17 cellular contexts compared by ENCODE assay signal in the genomic region with DNA sequence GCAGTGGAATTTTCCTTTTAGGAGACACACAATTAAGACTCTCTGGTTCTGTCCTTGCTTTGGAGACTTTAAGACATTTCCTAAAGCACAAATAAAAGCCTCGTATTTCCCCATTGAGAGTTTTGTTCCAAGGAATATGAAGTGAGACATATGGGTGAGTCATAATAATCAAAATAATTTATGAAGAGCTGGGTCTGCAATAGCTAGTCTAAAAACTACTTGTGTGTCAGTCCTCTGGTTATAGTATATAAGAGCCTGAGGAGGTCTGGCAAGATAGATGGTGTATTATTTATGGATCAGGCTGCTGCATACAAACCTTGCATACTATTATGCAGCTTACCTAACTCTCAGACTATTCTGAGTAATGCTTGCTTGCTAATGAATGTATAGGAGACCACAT.
A peak's percentile ranks its signal among the peaks of the same experiment; 100 is the strongest.
DNase-seq lines count a peak whose midpoint lies in the region; ATAC-seq and TF ChIP-seq lines count a peak whose summit lies in the region.
"Had no signal": no experiment of that assay in that cellular context is flagged by ENCODE, and none has a peak within 500 bp of the region (broad histone marks: within the 10 kb centered on the region; RNA-seq: fewer than 3 reads in every experiment).

No MANE protein-coding gene starts in this region.

- no peak overlapping the region for H3K4me3 Mint-ChIP-seq in H9
- no peak overlapping the region for H3K4me3 Mint-ChIP-seq in Calu3 (ENCODE audit: low read depth, unreplicated experiment)
- H3K4me3 Mint-ChIP-seq: activated CD4-positive, alpha-beta T cell treated with anti-CD3 and anti-CD28 coated beads, Interleukin-2, amount 10 ng/mL, durations not matched to agents 7 days and 5 days; activated naive CD8-positive, alpha-beta T cell treated with anti-CD3 and anti-CD28 coated beads, Interleukin-2, amount 50 U/mL, for 24 hours; memory B cell had no signal

- H3K18ac ChIP-seq in H9 (ENCODE audit: insufficient read length, low read depth, low read length) = no peak overlapping the region

- H4K20me1 ChIP-seq in H9 (ENCODE audit: control insufficient read depth, insufficient read depth, insufficient read length) = no peaks in the 10 kb centered on the region

- H3K23ac ChIP-seq in H9 (ENCODE audit: insufficient read length, low read depth, low read length) = no peak overlapping the region

- no peak overlapping the region for H3K4ac ChIP-seq in H9 (ENCODE audit: low read depth, low read length)

- no peak overlapping the region for H4K8ac ChIP-seq in H9 (replicated peaks; ENCODE audit: insufficient read length, low read depth, low read length)

- no peak for DNase-seq in H9
- peak; percentile 3 for DNase-seq in hepatic stellate cell (ENCODE audit: low spot score)
- no peak for DNase-seq in NCI-H524 treated with DMSO at 0.1 percent for 48 hours (lab: John Stamatoyannopoulos, UW)
- DNase-seq in gastrocnemius medialis = no peak
- no peak for DNase-seq in Calu3
- DNase-seq in ovary = no peak
- DNase-seq: activated CD4-positive, alpha-beta T cell treated with anti-CD3 and anti-CD28 coated beads, Interleukin-2, amount 10 ng/mL, durations not matched to agents 7 days and 5 days; activated naive CD8-positive, alpha-beta T cell treated with anti-CD3 and anti-CD28 coated beads, Interleukin-2, amount 50 U/mL, for 24 hours; brain microvascular endothelial cell; DMS79; left cardiac atrium; right cardiac atrium had no signal

- in situ Hi-C loops in gastrocnemius medialis (cut with MboI; ENCODE audit: low sequenced_read_pairs in 4 of 4) = no loop called here

- TF ChIP-seq POLR2A in gastrocnemius medialis (IDR thresholded peaks at IDR 0.05) (no peak), ovary (IDR thresholded peaks at IDR 0.05) (no peak)

- H2BK20ac ChIP-seq in H9 (ENCODE audit: low read depth, low read length, poor library complexity, severe bottlenecking) = no peak overlapping the region

- no CpG with 5 or more reads among the region's 1 CpG for WGBS in H9 (ENCODE audit: extremely low coverage, insufficient read length, low lambda C conversion rate)
- 35 to 49% (median 43%) methylated on average over 1 of the region's 1 CpG for WGBS in ovary, 3 donors

- H3K9ac ChIP-seq in H9 (ENCODE audit: extremely low read depth, insufficient read length, low read length) = no peak overlapping the region

- no peak overlapping the region for H2AFZ ChIP-seq in H9 (ENCODE audit: low read length)

- H3K27ac ChIP-seq in H9 (ENCODE audit: insufficient read length, low read depth, low read length) = no peak overlapping the region
- no peak overlapping the region for H3K27ac ChIP-seq in gastrocnemius medialis
- no peak overlapping the region for H3K27ac ChIP-seq in ovary
- H3K27ac ChIP-seq: brain microvascular endothelial cell, HL-60, thoracic aorta had no signal

- H3K9me3 Mint-ChIP-seq in H9 (no peaks in the 10 kb centered on the region), Calu3 (ENCODE audit: low read depth, unreplicated experiment) (no peaks in the 10 kb centered on the region)
- H3K9me3 Mint-ChIP-seq: activated CD4-positive, alpha-beta T cell treated with anti-CD3 and anti-CD28 coated beads, Interleukin-2, amount 10 ng/mL, durations not matched to agents 7 days and 5 days; activated naive CD8-positive, alpha-beta T cell treated with anti-CD3 and anti-CD28 coated beads, Interleukin-2, amount 50 U/mL, for 24 hours; activated T-helper 2 cell treated with anti-CD3 and anti-CD28 coated beads, Interferon-gamma antibody, Interleukin-2, Interleukin-4, amounts not matched to agents 10 μg/mL and 5 μg/mL and 100 μg/mL, durations not matched to agents 14 hours and 24 hours and 36 hours; memory B cell had no signal

- peak overlapping the region in 2 of 3 experiments; percentile 7 to 22; a peak in 3 of 7 replicates for H3K27ac Mint-ChIP-seq in H9
- H3K27ac Mint-ChIP-seq in Calu3 (ENCODE audit: unreplicated experiment) = no peak overlapping the region
- H3K27ac Mint-ChIP-seq: activated CD4-positive, alpha-beta T cell treated with anti-CD3 and anti-CD28 coated beads, Interleukin-2, amount 10 ng/mL, durations not matched to agents 7 days and 5 days; activated naive CD8-positive, alpha-beta T cell treated with anti-CD3 and anti-CD28 coated beads, Interleukin-2, amount 50 U/mL, for 24 hours; activated T-helper 2 cell treated with anti-CD3 and anti-CD28 coated beads, Interferon-gamma antibody, Interleukin-2, Interleukin-4, amounts not matched to agents 10 μg/mL and 5 μg/mL and 100 μg/mL, durations not matched to agents 14 hours and 24 hours and 36 hours; memory B cell had no signal

- H3K36me3 ChIP-seq in gastrocnemius medialis (no peaks in the 10 kb centered on the region), ovary (no peaks in the 10 kb centered on the region)
- H3K36me3 ChIP-seq: brain microvascular endothelial cell, thoracic aorta had no signal

- H3K4me1 Mint-ChIP-seq in H9 (peaks cover 33 to 37% of the 10 kb centered on the region in 2 experiments), Calu3 (ENCODE audit: low read depth, unreplicated experiment) (no peaks in the 10 kb centered on the region)
- H3K4me1 Mint-ChIP-seq: activated CD4-positive, alpha-beta T cell treated with anti-CD3 and anti-CD28 coated beads, Interleukin-2, amount 10 ng/mL, durations not matched to agents 7 days and 5 days; memory B cell had no signal

- TF ChIP-seq EP300 in ovary (IDR thresholded peaks at IDR 0.05) = no peak

- intact Hi-C loops in gastrocnemius medialis (cut with DNase I; ENCODE audit: low total_unique reads) = no loop called here
- intact Hi-C loops in Calu3 (cut with micrococcal nuclease; ENCODE audit: unreplicated experiment) = no loop called here
- intact Hi-C loops in ovary (cut with DNase I) = no loop called here

- H2BK12ac ChIP-seq in H9 (ENCODE audit: insufficient read length, low read depth, low read length) = no peak overlapping the region

- H2BK5ac ChIP-seq in H9 (ENCODE audit: insufficient read length, low read length) = no peak overlapping the region

- no peak overlapping the region for H3K56ac ChIP-seq in H9 (ENCODE audit: insufficient read length, low read depth, low read length)

- H3T11ph ChIP-seq in H9 (ENCODE audit: low read length) = no peak overlapping the region

- H3K4me2 ChIP-seq in H9 (ENCODE audit: insufficient read depth, insufficient read length, low read length) = no peak overlapping the region

- peaks cover 4% of the 10 kb centered on the region for H3K4me1 ChIP-seq in H9 (ENCODE audit: insufficient read depth, low read length)
- H3K4me1 ChIP-seq in gastrocnemius medialis = no peaks in the 10 kb centered on the region
- no peaks in the 10 kb centered on the region for H3K4me1 ChIP-seq in ovary (ENCODE audit: insufficient read depth)

- no peaks in the 10 kb centered on the region for H3K79me2 ChIP-seq in H9 (ENCODE audit: insufficient read depth, low read length)

- H2BK120ac ChIP-seq in H9 (ENCODE audit: low read depth, low read length, poor library complexity, severe bottlenecking) = no peak overlapping the region

- no peak overlapping the region for H4K5ac ChIP-seq in H9 (ENCODE audit: insufficient read length, low read depth, low read length)

- H3K14ac ChIP-seq in H9 (ENCODE audit: insufficient read depth, low read length) = no peak overlapping the region

- H3K4me3 ChIP-seq in gastrocnemius medialis (no peak overlapping the region), ovary (no peak overlapping the region)
- H3K4me3 ChIP-seq: thoracic aorta had no signal

- no peaks in the 10 kb centered on the region for H3K27me3 ChIP-seq in H9 (ENCODE audit: insufficient read depth, low read length)
- no peaks in the 10 kb centered on the region for H3K27me3 ChIP-seq in gastrocnemius medialis
- no peaks in the 10 kb centered on the region for H3K27me3 ChIP-seq in ovary
- H3K27me3 ChIP-seq: brain microvascular endothelial cell had no signal

- no peaks in the 10 kb centered on the region for H3K27me3 Mint-ChIP-seq in H9 (ENCODE audit: low read depth)
- no peaks in the 10 kb centered on the region for H3K27me3 Mint-ChIP-seq in Calu3 (ENCODE audit: unreplicated experiment)
- H3K27me3 Mint-ChIP-seq: activated naive CD8-positive, alpha-beta T cell treated with anti-CD3 and anti-CD28 coated beads, Interleukin-2, amount 50 U/mL, for 24 hours; memory B cell had no signal

- ATAC-seq in SK-N-SH treated with all-trans-retinoic acid at 6 μM for 48 hours (peak; percentile 69), gastrocnemius medialis (no peak)
- ATAC-seq: activated naive CD8-positive, alpha-beta T cell treated with anti-CD3 and anti-CD28 coated beads, Interleukin-2, amount 50 U/mL, for 24 hours; left cardiac atrium; right cardiac atrium had no signal

- CTCF ChIA-PET in Calu3 (lab: Charles Lee) = no interaction called here

- no peaks in the 10 kb centered on the region for H3K79me1 ChIP-seq in H9 (ENCODE audit: insufficient read depth, low read depth, low read length, poor library complexity, severe bottlenecking)

- no peaks in the 10 kb centered on the region for H3K23me2 ChIP-seq in H9 (ENCODE audit: insufficient read length, low read depth, low read length, poor library complexity, severe bottlenecking)

- H2AK5ac ChIP-seq in H9 (ENCODE audit: insufficient read length, low read length) = no peak overlapping the region

- H3K9me3 ChIP-seq in H9 (ENCODE audit: control insufficient read depth, low read depth, low read length) (no peaks in the 10 kb centered on the region), gastrocnemius medialis (no peaks in the 10 kb centered on the region), ovary (no peaks in the 10 kb centered on the region)
- H3K9me3 ChIP-seq: thoracic aorta had no signal

- H3K36me3 Mint-ChIP-seq in H9 (ENCODE audit: insufficient read depth in 1 of 3, low read depth in 3 of 3) = no peaks in the 10 kb centered on the region
- peaks cover 11% of the 10 kb centered on the region for H3K36me3 Mint-ChIP-seq in Calu3 (ENCODE audit: insufficient read depth, unreplicated experiment)
- H3K36me3 Mint-ChIP-seq: memory B cell had no signal

- no peak overlapping the region for H4K91ac ChIP-seq in H9 (ENCODE audit: insufficient read length, low read depth, low read length)

- no TSS peak for BruUV-seq in Calu3 (replicated peaks; lab: Mats Ljungman, UMichigan)

- TF ChIP-seq CTCF in H9 (conservative IDR thresholded peaks at IDR 0.05) (no peak), gastrocnemius medialis (IDR thresholded peaks at IDR 0.05 in 4 of 5, conservative IDR thresholded peaks at IDR 0.05 in 1 of 5) (no peak), Calu3 (IDR thresholded peaks at IDR 0.05; ENCODE audit: unreplicated experiment) (no peak), ovary (IDR thresholded peaks at IDR 0.05) (no peak)

- H2BK15ac ChIP-seq in H9 (ENCODE audit: low read depth, low read length) = no peak overlapping the region

TF ChIP-seq in SK-N-SH treated with all-trans-retinoic acid at 6 μM for 48 hours, 23 proteins besides CTCF, POLR2A, EP300 and RAD21 (continues in another document):
- TF ChIP-seq ZFP30 (CRISPR knock-in tag; IDR thresholded peaks at IDR 0.05) (no peak), ZNF70 (CRISPR knock-in tag; IDR thresholded peaks at IDR 0.05) (no peak)
